8 cellular contexts compared by ENCODE assay signal in genomic region chr12:133130038-133130807, GRCh38. TPM values are rescaled to one million over a fixed set of nuclear protein-coding genes. Genes with fewer than 3 reads are reported as not detected.
DNase-seq lines count a peak whose midpoint lies in the region; ATAC-seq, FAIRE-seq and TF ChIP-seq lines count a peak whose summit lies in the region.

ZNF10 (plus strand) TSS chr12:133130627; CDS start chr12:133144493, 13,866 bp downstream.
ZNF891 (minus strand) TSS chr12:133130274; CDS start chr12:133121918, 8,356 bp downstream.

- POLR2A ChIA-PET in naive thymus-derived CD8-positive, alpha-beta T cell (lab: Charles Lee) = interaction anchor here (0.8 to 2.8 kb wide), 11 partner anchors 9 to 296 kb away, joined by 3 to 16 read pairs (median 4); partner anchors contain the start of genes ZNF26, ZNF268 and ZNF84

- peaks cover 82% of the 10 kb centered on the region for H3K36me3 Mint-ChIP-seq in activated T-helper 17 cell treated with anti-CD3 and anti-CD28 coated beads, Interleukin-2, amount 50 U/mL, for 72 hours (ENCODE audit: low read depth)
- H3K36me3 Mint-ChIP-seq in naive thymus-derived CD8-positive, alpha-beta T cell = peaks cover 42 to 76% (median 66%) of the 10 kb centered on the region in 3 donors
- peaks cover 39 to 65% of the 10 kb centered on the region in 2 donors for H3K36me3 Mint-ChIP-seq in stimulated activated naive B cell treated with anti-CD40 and anti-IgM and Interleukin-4, amounts not matched to agents 10 μg/mL and 1 μg/mL and 100 μg/mL, for 72 hours

- no peaks in the 10 kb centered on the region for H3K27me3 Mint-ChIP-seq in activated T-helper 17 cell treated with anti-CD3 and anti-CD28 coated beads, Interleukin-2, amount 50 U/mL, for 72 hours
- H3K27me3 Mint-ChIP-seq in naive thymus-derived CD8-positive, alpha-beta T cell = no peaks in the 10 kb centered on the region
- H3K27me3 Mint-ChIP-seq in stimulated activated naive B cell treated with anti-CD40 and anti-IgM and Interleukin-4, amounts not matched to agents 10 μg/mL and 1 μg/mL and 100 μg/mL, for 72 hours = no peaks in the 10 kb centered on the region

- DNase-seq in DMS79 (lab: John Stamatoyannopoulos, UW) (peak; percentile 90), KG1 (lab: John Stamatoyannopoulos, UW) (peak; percentile 92), RCC 7860 (ENCODE audit: low spot score) (peak; percentile 88), fibroblast of mammary gland (ENCODE audit: low read depth) (peak; percentile 94)
- DNase-seq in naive thymus-derived CD8-positive, alpha-beta T cell = peak; percentile 94 to 99 (median 97)
- DNase-seq in stimulated activated naive B cell treated with anti-CD40 and anti-IgM and Interleukin-4, amounts not matched to agents 10 μg/mL and 1 μg/mL and 100 μg/mL, for 72 hours = peak; percentile 96

- no peak for FAIRE-seq in RCC 7860 (lab: Jason Lieb, UNC)

- H3K9me3 Mint-ChIP-seq in activated T-helper 17 cell treated with anti-CD3 and anti-CD28 coated beads, Interleukin-2, amount 50 U/mL, for 72 hours = peaks cover 20% of the 10 kb centered on the region
- H3K9me3 Mint-ChIP-seq in naive thymus-derived CD8-positive, alpha-beta T cell = peaks cover 12 to 90% (median 36%) of the 10 kb centered on the region in 9 donors
- H3K9me3 Mint-ChIP-seq in stimulated activated naive B cell treated with anti-CD40 and anti-IgM and Interleukin-4, amounts not matched to agents 10 μg/mL and 1 μg/mL and 100 μg/mL, for 72 hours = peaks cover 18 to 27% of the 10 kb centered on the region in 2 donors

- H3K27ac Mint-ChIP-seq in activated T-helper 17 cell treated with anti-CD3 and anti-CD28 coated beads, Interleukin-2, amount 50 U/mL, for 72 hours = peak within 1 kb of the TSS; percentile 88
- H3K27ac Mint-ChIP-seq in naive thymus-derived CD8-positive, alpha-beta T cell = peak within 1 kb of the TSS; percentile 97 to 100 (median 100)
- peak within 1 kb of the TSS; percentile 100 for H3K27ac Mint-ChIP-seq in stimulated activated naive B cell treated with anti-CD40 and anti-IgM and Interleukin-4, amounts not matched to agents 10 μg/mL and 1 μg/mL and 100 μg/mL, for 72 hours

- H3K4me3 Mint-ChIP-seq in activated T-helper 17 cell treated with anti-CD3 and anti-CD28 coated beads, Interleukin-2, amount 50 U/mL, for 72 hours = peak within 1 kb of the TSS; percentile 91
- peak within 1 kb of the TSS; percentile 90 to 98 (median 96) for H3K4me3 Mint-ChIP-seq in naive thymus-derived CD8-positive, alpha-beta T cell
- peak within 1 kb of the TSS; percentile 96 to 100 for H3K4me3 Mint-ChIP-seq in stimulated activated naive B cell treated with anti-CD40 and anti-IgM and Interleukin-4, amounts not matched to agents 10 μg/mL and 1 μg/mL and 100 μg/mL, for 72 hours

- peaks cover 5% of the 10 kb centered on the region for H3K4me1 Mint-ChIP-seq in activated T-helper 17 cell treated with anti-CD3 and anti-CD28 coated beads, Interleukin-2, amount 50 U/mL, for 72 hours
- H3K4me1 Mint-ChIP-seq in naive thymus-derived CD8-positive, alpha-beta T cell = peaks cover 11 to 27% (median 26%) of the 10 kb centered on the region in 4 donors
- H3K4me1 Mint-ChIP-seq in stimulated activated naive B cell treated with anti-CD40 and anti-IgM and Interleukin-4, amounts not matched to agents 10 μg/mL and 1 μg/mL and 100 μg/mL, for 72 hours = peaks cover 6 to 11% of the 10 kb centered on the region in 2 donors

- ATAC-seq in GM21723 (IDR thresholded peaks at IDR 0.05; ENCODE audit: unreplicated experiment) = peak; percentile 95
- ATAC-seq in activated T-helper 17 cell treated with anti-CD3 and anti-CD28 coated beads, Interleukin-2, amount 50 U/mL, for 72 hours (replicated peaks) = peak; percentile 93
- peak; percentile 79 to 87 for ATAC-seq in naive thymus-derived CD8-positive, alpha-beta T cell
- ATAC-seq in stimulated activated naive B cell treated with anti-CD40 and anti-IgM and Interleukin-4, amounts not matched to agents 10 μg/mL and 1 μg/mL and 100 μg/mL, for 72 hours (replicated peaks) = peak; percentile 95

- no peak for TF ChIP-seq CTCF in fibroblast of mammary gland (conservative IDR thresholded peaks at IDR 0.05; ENCODE audit: control insufficient read depth, insufficient read depth, low read depth, low read length)

- H3K4me3 ChIP-seq in fibroblast of mammary gland (ENCODE audit: control insufficient read depth, low read depth, low read length) = peak within 1 kb of the TSS; percentile 90

RNA-seq across cellular contexts. Expression of gene ZNF10, which starts in this region (rescaled TPM):
- total RNA-seq in activated T-helper 17 cell treated with anti-CD3 and anti-CD28 coated beads, Interleukin-2, amount 50 U/mL, for 72 hours = 1 to 10 TPM; 1.7 to 6.2 TPM
- 10 to 100 TPM; 24.3 TPM for total RNA-seq in naive thymus-derived CD8-positive, alpha-beta T cell
- polyA plus RNA-seq in naive thymus-derived CD8-positive, alpha-beta T cell = 10 to 100 TPM; 12.7 to 15.1 (median 14.1) TPM

RNA-seq across cellular contexts. Expression of gene ZNF891, which starts in this region (rescaled TPM):
- total RNA-seq in activated T-helper 17 cell treated with anti-CD3 and anti-CD28 coated beads, Interleukin-2, amount 50 U/mL, for 72 hours = 1 to 10 TPM; 1.4 to 2.4 TPM
- 1 to 10 TPM; 7.0 to 8.1 TPM for total RNA-seq in naive thymus-derived CD8-positive, alpha-beta T cell
- polyA plus RNA-seq in naive thymus-derived CD8-positive, alpha-beta T cell = under 1 TPM; 0.35 to 0.82 (median 0.69) TPM

Comparison
In these comparisons a context has a peak if more than half of its experiments do, and no peak if none do; other contexts are left out.
1. Peak in every context shown above with its lines: DNase-seq, ATAC-seq and H3K4me3 ChIP-seq.